In the genomic region with DNA sequence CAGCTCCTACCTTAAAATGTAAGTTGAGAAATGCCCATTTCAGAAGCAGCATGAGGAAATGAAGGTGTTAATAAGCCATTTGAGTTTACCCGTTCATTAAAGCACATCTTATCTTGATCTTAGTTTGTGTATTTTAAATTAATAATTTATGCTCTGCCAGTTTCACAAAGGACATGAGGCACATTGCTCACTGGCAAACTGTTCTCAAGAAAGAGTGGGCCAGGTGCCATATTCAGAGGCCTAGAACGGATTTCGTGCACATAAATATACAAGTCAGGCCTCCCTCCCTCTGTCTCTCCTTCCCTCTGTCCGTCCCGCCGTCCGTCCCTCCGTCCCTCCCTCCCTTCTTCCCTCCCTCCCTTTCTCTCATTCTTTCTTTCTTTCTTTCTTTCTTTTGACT, we compare ENCODE assay signal across 26 cellular contexts.
"Had no signal": no experiment of that assay in that cellular context is flagged by ENCODE, and none has a peak within 500 bp of the region (broad histone marks: within the 10 kb centered on the region; RNA-seq: fewer than 3 reads in every experiment).

No MANE protein-coding gene starts in this region.

- H3K9me3 Mint-ChIP-seq: activated CD8-positive, alpha-beta T cell treated with anti-CD3 and anti-CD28 coated beads for 36 hours; activated naive CD4-positive, alpha-beta T cell treated with anti-CD3 and anti-CD28 coated beads, Interleukin-2, amount 50 U/mL, for 24 hours; activated naive CD8-positive, alpha-beta T cell treated with anti-CD3 and anti-CD28 coated beads, Interleukin-2, amount 50 U/mL, for 24 hours; activated T-cell treated with anti-CD3 and anti-CD28 coated beads, Interleukin-2, amount 50 U/mL, for 72 hours; central memory CD8-positive, alpha-beta T cell; T-helper 1 cell treated with Interleukin-12 subunit alpha and Interleukin-12 subunit beta and Interleukin-4 antibody, amounts not matched to agents 30 μg/mL and 1 μg/mL, for 36 hours had no signal

- H3K9me3 ChIP-seq: ascending aorta, MG63, Peyer's patch had no signal

- H3K36me3 ChIP-seq: ascending aorta, MG63, Peyer's patch, SJSA1 had no signal

- H3K27ac Mint-ChIP-seq: activated CD8-positive, alpha-beta T cell treated with anti-CD3 and anti-CD28 coated beads for 36 hours; activated naive CD4-positive, alpha-beta T cell treated with anti-CD3 and anti-CD28 coated beads, Interleukin-2, amount 50 U/mL, for 24 hours; activated naive CD8-positive, alpha-beta T cell treated with anti-CD3 and anti-CD28 coated beads, Interleukin-2, amount 50 U/mL, for 24 hours; activated T-cell treated with anti-CD3 and anti-CD28 coated beads, Interleukin-2, amount 50 U/mL, for 72 hours; brain; T-helper 1 cell treated with Interleukin-12 subunit alpha and Interleukin-12 subunit beta and Interleukin-4 antibody, amounts not matched to agents 30 μg/mL and 1 μg/mL, for 36 hours had no signal

- H3K27ac ChIP-seq: ascending aorta, Peyer's patch, RWPE1, SJSA1 had no signal

- H3K36me3 Mint-ChIP-seq: brain had no signal

- H3K4me3 Mint-ChIP-seq: activated CD8-positive, alpha-beta T cell treated with anti-CD3 and anti-CD28 coated beads for 36 hours; activated naive CD4-positive, alpha-beta T cell treated with anti-CD3 and anti-CD28 coated beads, Interleukin-2, amount 50 U/mL, for 24 hours; activated naive CD8-positive, alpha-beta T cell treated with anti-CD3 and anti-CD28 coated beads, Interleukin-2, amount 50 U/mL, for 24 hours; activated T-cell treated with anti-CD3 and anti-CD28 coated beads, Interleukin-2, amount 50 U/mL, for 72 hours; brain; central memory CD8-positive, alpha-beta T cell; T-helper 1 cell treated with Interleukin-12 subunit alpha and Interleukin-12 subunit beta and Interleukin-4 antibody, amounts not matched to agents 30 μg/mL and 1 μg/mL, for 36 hours had no signal

- H3K27me3 ChIP-seq: ascending aorta, MG63, Peyer's patch had no signal

- ATAC-seq: activated CD8-positive, alpha-beta T cell treated with anti-CD3 and anti-CD28 coated beads for 36 hours; activated naive CD8-positive, alpha-beta T cell treated with anti-CD3 and anti-CD28 coated beads, Interleukin-2, amount 50 U/mL, for 24 hours; activated T-cell treated with anti-CD3 and anti-CD28 coated beads, Interleukin-2, amount 50 U/mL, for 72 hours; SK-N-SH treated with all-trans-retinoic acid at 6 μM for 48 hours had no signal

- H3K4me1 Mint-ChIP-seq: brain; central memory CD8-positive, alpha-beta T cell had no signal

- H3K4me1 ChIP-seq: ascending aorta had no signal

- H3K4me3 ChIP-seq: ascending aorta, MG63, Peyer's patch, SJSA1 had no signal

- DNase-seq: activated CD4-positive, CD25-positive, alpha-beta regulatory T cell; activated CD8-positive, alpha-beta memory T cell treated with anti-CD3 and anti-CD28 coated beads, Interleukin-2, amount 50 U/mL, for 4 hours; activated CD8-positive, alpha-beta T cell treated with anti-CD3 and anti-CD28 coated beads for 36 hours; activated naive CD8-positive, alpha-beta T cell treated with anti-CD3 and anti-CD28 coated beads, Interleukin-2, amount 50 U/mL, for 24 hours; activated T-cell treated with anti-CD3 and anti-CD28 coated beads, Interleukin-2, amount 50 U/mL, for 72 hours; amniotic stem cell; MG63; MV-4-11; NCI-H1105; NCI-H1436; NCI-H1694 treated with DMSO at 0.1 percent for 48 hours; NCI-H2029 treated with DMSO at 0.1 percent for 48 hours; NCI-H510A treated with DMSO at 0.1 percent for 48 hours; NCI-H69; NK-92 treated with Interleukin-12 subunit alpha and Interleukin-12 subunit beta, amount 100 ng/mL, for 24 hours; Peyer's patch; Right ventricle myocardium superior; T-helper 9 cell had no signal

- H3K27me3 Mint-ChIP-seq: activated naive CD8-positive, alpha-beta T cell treated with anti-CD3 and anti-CD28 coated beads, Interleukin-2, amount 50 U/mL, for 24 hours had no signal
